In the genomic region with DNA sequence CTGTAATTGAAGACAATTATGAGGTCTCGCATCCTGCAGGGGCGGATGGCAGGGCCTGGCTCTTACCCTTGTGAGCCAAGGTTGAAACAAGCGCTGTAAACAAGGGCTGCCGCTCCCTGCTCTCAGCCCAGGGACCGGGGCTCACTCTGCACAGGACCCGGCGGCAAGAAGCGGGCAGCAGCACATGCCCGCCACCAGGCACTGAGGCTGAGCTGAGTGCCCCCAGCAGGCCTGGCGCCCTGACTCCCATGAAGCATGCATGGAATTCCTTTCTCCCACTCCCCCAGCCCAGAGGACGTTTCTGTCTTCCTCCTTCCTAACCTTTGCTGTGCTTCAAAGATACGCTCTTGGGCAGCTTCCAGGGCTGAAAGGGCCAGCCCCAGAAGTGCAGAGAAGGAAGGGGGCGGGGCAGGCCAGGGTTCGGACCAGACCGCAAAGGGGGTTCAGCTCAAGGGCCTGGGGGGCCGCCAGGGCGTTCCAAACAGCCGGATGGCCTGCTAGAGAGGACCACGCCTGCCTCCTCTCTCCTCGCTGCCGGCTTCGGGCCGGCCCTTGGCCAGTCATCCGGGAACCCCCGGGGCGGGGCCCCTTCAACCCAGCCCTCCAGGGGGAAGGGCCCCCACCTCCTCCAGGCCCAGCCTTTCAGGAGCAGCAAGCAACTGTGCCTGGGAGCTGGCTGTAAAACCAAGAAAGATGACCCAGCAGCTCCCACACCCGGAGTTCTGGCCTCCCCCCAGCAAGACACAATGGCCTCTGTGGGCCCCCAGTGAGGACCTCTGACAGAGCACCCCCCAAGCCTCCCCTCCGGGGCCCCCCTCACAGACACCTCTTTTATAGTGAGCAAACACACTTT, we compare ENCODE assay signal across 1 cellular context.
TF ChIP-seq lines count a peak whose summit lies in the region.

No MANE protein-coding gene starts in this region.

TF ChIP-seq in endothelial cell of umbilical vein, 7 proteins besides CTCF, POLR2A, EP300 and RAD21:
- TF ChIP-seq POLR2AphosphoS5 (IDR thresholded peaks at IDR 0.05; ENCODE audit: insufficient read depth, low read depth, low read length) (peak; percentile 80), MYC (IDR thresholded peaks at IDR 0.05; ENCODE audit: low read depth, low read length) (no peak), GATA2 (IDR thresholded peaks at IDR 0.05; ENCODE audit: insufficient read depth, insufficient read length, low read depth, low read length) (no peak), EZH2 (IDR thresholded peaks at IDR 0.05; ENCODE audit: borderline replicate concordance, low read depth, low read length, severe bottlenecking) (no peak), FOS (IDR thresholded peaks at IDR 0.05; ENCODE audit: borderline replicate concordance, insufficient read depth, low read length) (no peak), JUN (IDR thresholded peaks at IDR 0.05; ENCODE audit: borderline replicate concordance, insufficient read depth, insufficient read length, low read depth) (no peak)
